ENCODE assay signal across 24 cellular contexts in the genomic region with DNA sequence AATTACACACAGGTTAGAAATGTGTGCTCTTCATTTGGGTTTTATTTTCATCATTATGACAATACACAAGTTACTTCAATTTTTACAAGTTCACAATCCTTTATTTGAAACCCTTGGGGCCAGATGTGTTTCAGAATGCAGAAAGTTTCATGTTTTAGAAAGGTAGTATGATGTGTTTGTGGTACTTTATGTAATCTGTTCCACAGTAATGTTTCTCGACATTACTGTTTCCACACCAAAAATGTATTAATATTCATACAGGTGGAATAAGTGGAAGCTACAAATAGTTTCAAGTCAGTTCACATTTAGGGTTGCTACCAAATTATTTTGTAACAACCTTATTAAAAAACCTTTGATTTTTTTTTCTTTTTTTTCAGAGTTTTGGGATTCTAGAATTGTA.
"Had no signal": no experiment of that assay in that cellular context is flagged by ENCODE, and none has a peak within 500 bp of the region (broad histone marks: within the 10 kb centered on the region; RNA-seq: fewer than 3 reads in every experiment).

No MANE protein-coding gene starts in this region.

- H3K27me3 Mint-ChIP-seq: activated CD4-positive, alpha-beta T cell treated with anti-CD3 and anti-CD28 coated beads, Interleukin-2, amount 10 ng/mL, durations not matched to agents 7 days and 5 days; activated naive CD8-positive, alpha-beta T cell; activated T-cell treated with anti-CD3 and anti-CD28 coated beads, Interleukin-2, amount 50 U/mL, for 24 hours; activated T-helper 17 cell treated with anti-CD3 and anti-CD28 coated beads, Interleukin-2, amount 50 U/mL, for 72 hours; natural killer cell treated with Interleukin-12 subunit alpha and Interleukin-12 subunit beta and Interleukin-15 and Interleukin-18, amount 100 ng/mL, for 72 hours; progenitor cell of endocrine pancreas; stimulated activated naive B cell treated with anti-CD40 and anti-IgM and Interleukin-4, amounts not matched to agents 10 μg/mL and 1 μg/mL and 100 μg/mL, for 72 hours had no signal

- H3K27me3 ChIP-seq: adrenal gland, ascending aorta, gastrocnemius medialis, left lung, transverse colon had no signal

- H3K27ac ChIP-seq: adrenal gland, ascending aorta, gastrocnemius medialis, left lung, transverse colon had no signal

- DNase-seq: activated CD4-positive, alpha-beta T cell treated with anti-CD3 and anti-CD28 coated beads, Interleukin-2, amount 10 ng/mL, durations not matched to agents 7 days and 5 days; activated CD4-positive, CD25-positive, alpha-beta regulatory T cell; activated CD8-positive, alpha-beta T cell treated with anti-CD3 and anti-CD28 coated beads, Interleukin-2, amount 10 ng/mL, durations not matched to agents 7 days and 5 days; activated T-cell treated with anti-CD3 and anti-CD28 coated beads, Interleukin-2, amount 50 U/mL, for 24 hours; adrenal gland; central memory CD4-positive, alpha-beta T cell; effector memory CD4-positive, alpha-beta T cell; gastrocnemius medialis; hippocampal formation; kidney glomerular epithelial cell; midbrain; stimulated activated CD4-positive, alpha-beta T cell treated with anti-CD3 and anti-CD28 coated beads, Interleukin-2, amount 100 ng/mL, for 48 hours; stimulated activated CD8-positive, alpha-beta memory T cell treated with anti-CD3 and anti-CD28 coated beads, Interleukin-4, amount 100 ng/mL, for 48 hours; stimulated activated naive B cell treated with anti-CD40 and anti-IgM and Interleukin-4, amounts not matched to agents 10 μg/mL and 1 μg/mL and 100 μg/mL, for 72 hours; T1000; transverse colon had no signal

- H3K36me3 ChIP-seq: adrenal gland, ascending aorta, gastrocnemius medialis, left lung, transverse colon had no signal

- H3K27ac Mint-ChIP-seq: activated CD4-positive, alpha-beta T cell treated with anti-CD3 and anti-CD28 coated beads, Interleukin-2, amount 10 ng/mL, durations not matched to agents 7 days and 5 days; activated CD8-positive, alpha-beta T cell treated with anti-CD3 and anti-CD28 coated beads, Interleukin-2, amount 10 ng/mL, durations not matched to agents 7 days and 5 days; activated naive CD8-positive, alpha-beta T cell; activated T-cell treated with anti-CD3 and anti-CD28 coated beads, Interleukin-2, amount 50 U/mL, for 24 hours; activated T-helper 17 cell treated with anti-CD3 and anti-CD28 coated beads, Interleukin-2, amount 50 U/mL, for 72 hours; progenitor cell of endocrine pancreas; stimulated activated naive B cell treated with anti-CD40 and anti-IgM and Interleukin-4, amounts not matched to agents 10 μg/mL and 1 μg/mL and 100 μg/mL, for 72 hours had no signal

- H3K9me3 Mint-ChIP-seq: activated CD4-positive, alpha-beta T cell treated with anti-CD3 and anti-CD28 coated beads, Interleukin-2, amount 10 ng/mL, durations not matched to agents 7 days and 5 days; activated T-cell treated with anti-CD3 and anti-CD28 coated beads, Interleukin-2, amount 50 U/mL, for 24 hours; activated T-helper 17 cell treated with anti-CD3 and anti-CD28 coated beads, Interleukin-2, amount 50 U/mL, for 72 hours; natural killer cell treated with Interleukin-12 subunit alpha and Interleukin-12 subunit beta and Interleukin-15 and Interleukin-18, amount 100 ng/mL, for 72 hours; stimulated activated naive B cell treated with anti-CD40 and anti-IgM and Interleukin-4, amounts not matched to agents 10 μg/mL and 1 μg/mL and 100 μg/mL, for 72 hours had no signal

- H3K4me1 ChIP-seq: left lung had no signal

- ATAC-seq: activated CD8-positive, alpha-beta T cell treated with anti-CD3 and anti-CD28 coated beads, Interleukin-2, amount 10 ng/mL, durations not matched to agents 7 days and 5 days; esophagus mucosa; gastrocnemius medialis; left lung; natural killer cell treated with Interleukin-12 subunit alpha and Interleukin-12 subunit beta and Interleukin-15 and Interleukin-18, amount 100 ng/mL, for 72 hours; stimulated activated naive B cell treated with anti-CD40 and anti-IgM and Interleukin-4, amounts not matched to agents 10 μg/mL and 1 μg/mL and 100 μg/mL, for 72 hours had no signal

- H3K4me3 Mint-ChIP-seq: activated CD4-positive, alpha-beta T cell treated with anti-CD3 and anti-CD28 coated beads, Interleukin-2, amount 10 ng/mL, durations not matched to agents 7 days and 5 days; activated CD8-positive, alpha-beta T cell treated with anti-CD3 and anti-CD28 coated beads, Interleukin-2, amount 10 ng/mL, durations not matched to agents 7 days and 5 days; activated naive CD8-positive, alpha-beta T cell; activated T-cell treated with anti-CD3 and anti-CD28 coated beads, Interleukin-2, amount 50 U/mL, for 24 hours; activated T-helper 17 cell treated with anti-CD3 and anti-CD28 coated beads, Interleukin-2, amount 50 U/mL, for 72 hours; natural killer cell treated with Interleukin-12 subunit alpha and Interleukin-12 subunit beta and Interleukin-15 and Interleukin-18, amount 100 ng/mL, for 72 hours; stimulated activated naive B cell treated with anti-CD40 and anti-IgM and Interleukin-4, amounts not matched to agents 10 μg/mL and 1 μg/mL and 100 μg/mL, for 72 hours had no signal

- H3K4me3 ChIP-seq: adrenal gland, ascending aorta, gastrocnemius medialis, left lung, transverse colon had no signal

- FAIRE-seq: urothelium cell line had no signal

- H3K9me3 ChIP-seq: adrenal gland, ascending aorta, gastrocnemius medialis, left lung, transverse colon had no signal
